ENCODE assay signal across 10 cellular contexts in the genomic region with DNA sequence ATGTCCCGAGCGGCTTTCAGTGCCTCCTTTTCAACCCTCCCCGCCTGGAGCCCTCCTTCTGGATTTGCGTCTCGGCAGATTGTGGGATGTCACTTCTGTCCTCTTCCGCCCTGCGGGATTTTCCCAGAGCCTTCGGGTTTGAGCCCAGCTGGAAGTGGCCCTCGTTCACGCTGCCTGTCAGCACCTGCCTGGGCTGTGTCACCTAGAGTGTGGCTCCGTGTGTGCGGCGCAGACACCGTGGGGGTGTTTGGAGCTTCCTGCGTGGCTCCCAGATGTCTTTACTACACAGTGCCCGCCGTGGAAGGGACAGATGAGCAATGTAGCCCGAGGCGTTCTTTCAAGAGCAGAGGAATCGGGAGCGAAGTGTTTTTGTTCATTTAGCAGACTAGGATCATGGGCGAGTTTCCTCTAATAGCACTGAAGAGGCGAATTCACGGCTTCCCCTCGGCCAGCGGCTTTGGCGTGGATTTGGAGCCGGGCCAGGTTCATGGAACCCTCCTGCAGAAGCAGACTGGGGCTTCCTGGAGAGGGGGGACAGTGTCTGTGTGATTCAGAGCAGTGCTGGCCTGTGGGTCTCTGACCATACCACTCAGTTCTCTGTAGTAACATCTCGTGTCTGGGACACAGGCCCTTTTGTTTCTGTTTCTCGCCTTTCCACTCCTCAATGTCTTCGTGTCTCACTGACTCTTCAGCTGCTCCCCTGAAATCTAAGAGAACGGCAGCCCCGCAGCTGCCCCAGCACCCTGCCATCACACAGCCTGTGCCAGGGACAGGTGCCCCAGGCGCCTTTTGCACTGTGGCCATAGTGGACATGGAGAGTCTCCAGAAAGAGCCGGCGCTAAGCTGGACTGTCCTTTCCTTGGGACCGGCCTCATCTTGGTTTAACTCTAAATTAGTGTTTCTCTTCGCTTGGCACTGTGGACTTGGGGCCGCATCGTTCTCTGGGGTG.
DNase-seq lines count a peak whose midpoint lies in the region; ATAC-seq and TF ChIP-seq lines count a peak whose summit lies in the region.
"Had no signal": no experiment of that assay in that cellular context is flagged by ENCODE, and none has a peak within 500 bp of the region (broad histone marks: within the 10 kb centered on the region; RNA-seq: fewer than 3 reads in every experiment).

No MANE protein-coding gene starts in this region.

- no peak overlapping the region for H4K91ac ChIP-seq in trophoblast cell (ENCODE audit: low read depth, low read length)

- H2AK5ac ChIP-seq in trophoblast cell (ENCODE audit: low read length): no peak overlapping the region

- no CpG with 5 or more reads among the region's 40 CpGs for WGBS in trophoblast cell (ENCODE audit: extremely low coverage, insufficient coverage, insufficient read length)

- H3K79me1 ChIP-seq in trophoblast cell (ENCODE audit: low read length): no peaks in the 10 kb centered on the region

- H3K36me3 Mint-ChIP-seq in T-cell: peaks cover 17% of the 10 kb centered on the region

- in situ Hi-C loops in GM13977 (cut with MboI; ENCODE audit: low pct_unique_long_range_greater_than_20kb, low sequenced_read_pairs, unreplicated experiment): loop anchor here (10.0 kb wide), 1 partner anchor 222 kb away; no protein-coding TSS in a partner anchor

- no peak overlapping the region for H4K8ac ChIP-seq in trophoblast cell (ENCODE audit: low read depth, low read length)

- CTCF ChIA-PET in T-cell (lab: Charles Lee): interaction anchor here in 1 of 2 donors (0.7 kb wide), 1 partner anchor 120 kb away, joined by 3 read pairs; no protein-coding TSS in a partner anchor

- no peak overlapping the region for H3K4me3 Mint-ChIP-seq in T-cell

- no peak overlapping the region for H3K23ac ChIP-seq in trophoblast cell (ENCODE audit: low read length)

- peaks cover 3% of the 10 kb centered on the region for H3K79me2 ChIP-seq in fibroblast of lung (ENCODE audit: control insufficient read depth, insufficient read depth, low read length)
- peaks cover 1% of the 10 kb centered on the region for H3K79me2 ChIP-seq in trophoblast cell (ENCODE audit: control insufficient read depth, insufficient read depth, low read length, poor library complexity)

- ATAC-seq in HG03460 (IDR thresholded peaks at IDR 0.05; ENCODE audit: unreplicated experiment): no peak
- no peak for ATAC-seq in T-cell (replicated peaks in 1 of 4)

- H3K27me3 ChIP-seq in SJCRH30 (no peaks in the 10 kb centered on the region), fibroblast of lung (ENCODE audit: control insufficient read depth, insufficient read depth, low read length) (no peaks in the 10 kb centered on the region), trophoblast cell (ENCODE audit: insufficient read depth, low read length) (no peaks in the 10 kb centered on the region)

- H2BK120ac ChIP-seq in trophoblast cell (ENCODE audit: insufficient read depth, low read length, poor library complexity): no peak overlapping the region

- H2BK5ac ChIP-seq in trophoblast cell (ENCODE audit: low read depth, low read length, poor library complexity): no peak overlapping the region

- peaks cover 0 to 7% (median 3%) of the 10 kb centered on the region in 3 donors for H3K4me1 Mint-ChIP-seq in T-cell

- H3K18ac ChIP-seq in trophoblast cell (ENCODE audit: low read length): peak overlapping the region; percentile 9

- no peak overlapping the region for H3K14ac ChIP-seq in trophoblast cell (ENCODE audit: low read length)

- no peak overlapping the region for H4K12ac ChIP-seq in trophoblast cell (ENCODE audit: low read depth, low read length)

- TF ChIP-seq CTCF in fibroblast of lung (conservative IDR thresholded peaks at IDR 0.05 in 1 of 2, IDR thresholded peaks at IDR 0.05 in 1 of 2; ENCODE audit: low read depth in 1 of 2, low read length in 2 of 2) (no peak), GM13977 (IDR thresholded peaks at IDR 0.05; ENCODE audit: extremely low read depth, insufficient read depth, missing control alignments) (no peak)

- H3K4me1 ChIP-seq in SJCRH30: peaks cover 21% of the 10 kb centered on the region
- H3K4me1 ChIP-seq in fibroblast of lung (ENCODE audit: control insufficient read depth, extremely low read depth, insufficient read depth, low read length): peaks cover 8% of the 10 kb centered on the region
- H3K4me1 ChIP-seq in trophoblast cell (ENCODE audit: control insufficient read depth in 1 of 2, insufficient read depth in 2 of 2, low read length in 2 of 2): peaks cover 0 to 2% of the 10 kb centered on the region in 2 experiments

- H3K27ac ChIP-seq in SJCRH30 (peak overlapping the region; percentile 30), fibroblast of lung (ENCODE audit: insufficient read depth, low read length) (peak overlapping the region; percentile 11), trophoblast cell (ENCODE audit: low read depth, low read length) (no peak overlapping the region)

- no peak overlapping the region for H3K27ac Mint-ChIP-seq in T-cell

- H4K20me1 ChIP-seq in fibroblast of lung (ENCODE audit: control insufficient read depth, extremely low read depth, insufficient read depth, low read length): no peaks in the 10 kb centered on the region

- H3K9me3 ChIP-seq in SJCRH30 (replicated peaks) (no peaks in the 10 kb centered on the region), fibroblast of lung (ENCODE audit: control insufficient read depth, insufficient read depth, low read depth, low read length) (no peaks in the 10 kb centered on the region), trophoblast cell (ENCODE audit: insufficient read depth, low read depth, low read length) (peaks cover 2% of the 10 kb centered on the region)

- H3K9me3 Mint-ChIP-seq in T-cell: no peaks in the 10 kb centered on the region

- POLR2A ChIA-PET in T-cell (lab: Charles Lee): no interaction called here

- H3K4ac ChIP-seq in trophoblast cell (ENCODE audit: low read depth, low read length): no peak overlapping the region

- DNase-seq in COLO829 (ENCODE audit: low spot score): peak; percentile 61
- peak; percentile 68 to 78 for DNase-seq in SJCRH30
- DNase-seq in fibroblast of lung (ENCODE audit: low read depth in 2 of 2): peak; percentile 47 to 85
- DNase-seq in trophoblast cell: peak; percentile 19 to 64
- DNase-seq in T-cell: no peak
- DNase-seq in GM13977 (ENCODE audit: low spot score): no peak
- no peak for DNase-seq in RKO (ENCODE audit: low spot score)
- DNase-seq: activated CD4-positive, alpha-beta T cell treated with anti-CD3 and anti-CD28 coated beads, Interleukin-2, amount 50 U/mL, for 48 hours; NCI-H146 had no signal

- H3K36me3 ChIP-seq in SJCRH30 (peaks cover 15% of the 10 kb centered on the region; the same call in 1 of the 2 replicates), fibroblast of lung (ENCODE audit: control insufficient read depth, insufficient read depth, low read length) (peaks cover 17% of the 10 kb centered on the region), trophoblast cell (ENCODE audit: control insufficient read depth in 1 of 2, insufficient read depth in 2 of 2, low read length in 2 of 2) (peaks cover 77 to 85% of the 10 kb centered on the region in 2 experiments)

- no peak overlapping the region for H2BK12ac ChIP-seq in trophoblast cell (ENCODE audit: low read length)

- H2AFZ ChIP-seq in fibroblast of lung (ENCODE audit: low read length) (no peak overlapping the region), trophoblast cell (ENCODE audit: insufficient read depth, low read length, poor library complexity) (no peak overlapping the region)

- no peaks in the 10 kb centered on the region for H3K27me3 Mint-ChIP-seq in T-cell

- H3K4me2 ChIP-seq in fibroblast of lung (ENCODE audit: extremely low read depth, insufficient read depth, low read length): peak overlapping the region; percentile 75
- no peak overlapping the region for H3K4me2 ChIP-seq in trophoblast cell (ENCODE audit: low read length)

- no peak overlapping the region for H3K9ac ChIP-seq in fibroblast of lung (ENCODE audit: insufficient read depth, low read length)
- H3K9ac ChIP-seq in trophoblast cell (ENCODE audit: low read length): no peak overlapping the region

- H3K4me3 ChIP-seq in SJCRH30: 0 out of 2 replicates have a peak overlapping the region, but pooled peaks have one; percentile 2
- H3K4me3 ChIP-seq in fibroblast of lung (replicated peaks in 1 of 4; ENCODE audit: control extremely low read depth in 1 of 4, insufficient read depth in 1 of 4, low read depth in 3 of 4, low read length in 4 of 4): peak overlapping the region in 1 of 4 experiments; percentile 4
- H3K4me3 ChIP-seq in trophoblast cell (ENCODE audit: low read depth, low read length): no peak overlapping the region

Comparison
In these comparisons a context has a peak if more than half of its experiments do, and no peak if none do; other contexts are left out.
1. DNase-seq: peak in COLO829 (single experiment), SJCRH30 (2 of 2), fibroblast of lung (2 of 2) and trophoblast cell (2 of 2); none in T-cell (0 of 34), GM13977 (single experiment) and RKO (single experiment).